In genomic region chr5:172282277-172283019, GRCh38 we compare ENCODE assay signal across 8 cellular contexts. TPM values are rescaled to one million over a fixed set of nuclear protein-coding genes. Genes with fewer than 3 reads are reported as not detected.
DNase-seq lines count a peak whose midpoint lies in the region; ATAC-seq and TF ChIP-seq lines count a peak whose summit lies in the region.

No MANE protein-coding gene starts in this region.

- TF ChIP-seq CTCF in AG10803 (conservative IDR thresholded peaks at IDR 0.05; ENCODE audit: low read length) (no peak), cardiac fibroblast (IDR thresholded peaks at IDR 0.05; ENCODE audit: low read depth, low read length) (no peak)

- ATAC-seq in HG02588 (IDR thresholded peaks at IDR 0.05; ENCODE audit: unreplicated experiment) = no peak
- no peak for ATAC-seq in GM19328 (IDR thresholded peaks at IDR 0.05; ENCODE audit: unreplicated experiment)

- H3K4me3 ChIP-seq in AG10803 (ENCODE audit: low read length) (peak overlapping the region; percentile 78), cardiac fibroblast (replicated peaks in 1 of 2; ENCODE audit: low read depth in 2 of 2, low read length in 2 of 2) (peak overlapping the region; percentile 86 to 87), mucosa of stomach (ENCODE audit: low read length) (peak overlapping the region; percentile 54)

- peaks cover 10% of the 10 kb centered on the region for H3K4me1 ChIP-seq in mucosa of stomach (ENCODE audit: control insufficient read depth, insufficient read depth, low read length)

- H3K9me3 ChIP-seq in mucosa of stomach (ENCODE audit: control insufficient read depth, low read length) = no peaks in the 10 kb centered on the region

- no peaks in the 10 kb centered on the region for H3K27me3 ChIP-seq in mucosa of stomach (ENCODE audit: control insufficient read depth, insufficient read depth, low read length)

- H3K9ac ChIP-seq in mucosa of stomach (ENCODE audit: low read length) = peak overlapping the region; percentile 82

- no peaks in the 10 kb centered on the region for H3K36me3 ChIP-seq in mucosa of stomach (ENCODE audit: control insufficient read depth, insufficient read depth, low read length)

- DNase-seq in AG10803 (ENCODE audit: low read depth) (peak; percentile 46), KG1 (lab: John Stamatoyannopoulos, UW) (peak; percentile 64), cardiac fibroblast (ENCODE audit: low read depth in 2 of 2) (peak in 1 of 2 donors; percentile 36), iPS-NIHi11 (ENCODE audit: low spot score) (no peak), SK-N-DZ (ENCODE audit: low spot score) (no peak)

RNA-seq across cellular contexts. Expression of gene UBTD2, which starts 1.1 kb away (rescaled TPM):
- 48.9 and 50.7 TPM in 2 replicates for polyA plus RNA-seq in SK-N-DZ (2014; cell fraction: cytosol; rRNA removed)
- 19.7 and 20.7 TPM in 2 replicates for polyA plus RNA-seq in SK-N-DZ (2014; cell fraction: nucleus; rRNA removed)

Comparison
In these comparisons a context has a peak if more than half of its experiments do, and no peak if none do; other contexts are left out.
1. DNase-seq: peak in AG10803 (single experiment) and KG1 (single experiment); none in iPS-NIHi11 (single experiment) and SK-N-DZ (single experiment).
2. Peak in every context shown above with its lines, with median percentiles within 50 percentile points of each other: H3K4me3 ChIP-seq.